8 cellular contexts compared by ENCODE assay signal in the genomic region with DNA sequence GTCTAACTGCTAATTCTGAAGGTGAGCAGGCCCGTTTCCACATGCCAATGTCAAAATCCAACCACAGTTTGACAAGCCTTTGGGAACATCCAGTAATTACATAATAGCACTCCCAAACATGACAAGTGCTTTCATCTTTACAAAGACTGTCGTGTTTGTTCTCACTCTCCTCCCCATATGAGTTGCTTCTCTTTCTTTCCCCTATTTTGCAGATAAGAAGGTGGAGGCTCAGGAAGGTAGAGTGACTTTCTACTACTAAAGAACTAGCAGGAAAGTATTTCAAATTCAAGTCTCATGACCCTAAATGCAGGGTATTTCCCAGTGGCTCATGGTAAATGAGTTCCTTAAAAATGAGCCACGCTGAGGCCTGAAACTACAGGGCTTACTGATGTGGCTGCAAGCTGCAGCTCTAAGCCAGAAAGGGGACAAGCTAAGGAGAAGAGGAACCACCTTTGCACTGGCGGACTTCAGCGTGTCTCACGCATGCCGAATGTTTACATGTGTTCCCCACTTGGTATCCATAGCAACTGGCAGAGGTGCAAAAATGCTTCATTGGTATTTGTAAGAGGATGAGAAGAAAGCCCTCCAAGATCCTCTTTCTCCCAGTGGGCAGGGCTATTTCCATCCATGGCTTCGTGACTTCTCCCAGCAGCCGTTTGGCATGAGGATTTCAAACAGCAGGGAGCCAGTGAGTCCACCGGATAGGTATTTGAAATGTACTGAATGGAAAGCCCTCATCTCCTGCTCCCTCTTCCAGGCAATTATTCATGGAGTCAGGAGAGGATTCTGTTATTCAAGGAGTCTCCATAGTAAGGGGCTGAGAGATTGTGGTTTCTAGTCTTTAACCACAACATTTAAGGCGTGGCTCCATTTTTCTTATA. TPM values are rescaled to one million over a fixed set of nuclear protein-coding genes. Genes with fewer than 3 reads are reported as not detected.
DNase-seq lines count a peak whose midpoint lies in the region; TF ChIP-seq lines count a peak whose summit lies in the region.

No MANE protein-coding gene starts in this region.

- peaks cover 95% of the 10 kb centered on the region for H3K4me1 Mint-ChIP-seq in HFFc6 (ENCODE audit: low read depth)

- TF ChIP-seq EP300 in ovary (IDR thresholded peaks at IDR 0.05): no peak
- TF ChIP-seq EP300 in transverse colon (IDR thresholded peaks at IDR 0.05; ENCODE audit: low read depth): no peak

- DNase-seq in GM12865 (ENCODE audit: low read depth) (peak; percentile 92), HFFc6 (peak; percentile 100), NCI-H187 (lab: John Stamatoyannopoulos, UW) (peak; percentile 62 to 82), activated T-cell treated with anti-CD3 and anti-CD28 coated beads for 4 hours (peak; percentile 28), fibroblast of gingiva (ENCODE audit: low read depth) (peak; percentile 98), ovary (peak; percentile 20 to 55 (median 26)), transverse colon (peak; percentile 61), OCI-M2 (lab: John Stamatoyannopoulos, UW; ENCODE audit: unreplicated experiment) (no peak)

- H3K27me3 ChIP-seq in ovary (no peaks in the 10 kb centered on the region), transverse colon (no peaks in the 10 kb centered on the region)

- TF ChIP-seq CTCF in GM12865 (IDR thresholded peaks at IDR 0.05; ENCODE audit: insufficient read depth, low read depth, low read length, missing control alignments): no peak
- TF ChIP-seq CTCF in HFFc6 (IDR thresholded peaks at IDR 0.05): no peak
- no peak for TF ChIP-seq CTCF in ovary (IDR thresholded peaks at IDR 0.05)
- no peak for TF ChIP-seq CTCF in transverse colon (IDR thresholded peaks at IDR 0.05)

- peaks cover 5% of the 10 kb centered on the region for H3K4me1 ChIP-seq in ovary (ENCODE audit: insufficient read depth)
- peaks cover 15 to 32% (median 22%) of the 10 kb centered on the region in 4 donors for H3K4me1 ChIP-seq in transverse colon

- no peaks in the 10 kb centered on the region for H3K36me3 ChIP-seq in ovary
- no peaks in the 10 kb centered on the region for H3K36me3 ChIP-seq in transverse colon

- peaks cover 15% of the 10 kb centered on the region for H3K36me3 Mint-ChIP-seq in HFFc6 (ENCODE audit: low read depth)

- intact Hi-C loops in ovary (cut with DNase I): no loop called here
- intact Hi-C loops in transverse colon (cut with DNase I; ENCODE audit: low total_unique reads): no loop called here

- TF ChIP-seq POLR2A in ovary (IDR thresholded peaks at IDR 0.05): no peak
- no peak for TF ChIP-seq POLR2A in transverse colon (IDR thresholded peaks at IDR 0.05)

- in situ Hi-C loops in transverse colon (cut with MboI; ENCODE audit: low pct_ligation_motif_present in 1 of 4, low pct_unique_long_range_greater_than_20kb in 1 of 4, low sequenced_read_pairs in 3 of 4): no loop called here

- H3K4me3 Mint-ChIP-seq in HFFc6: peak overlapping the region; percentile 69

- peaks cover 7% of the 10 kb centered on the region; the same call in 1 of the 2 replicates for H3K9me3 Mint-ChIP-seq in HFFc6

- H3K27me3 Mint-ChIP-seq in HFFc6 (ENCODE audit: insufficient read depth): no peaks in the 10 kb centered on the region

- peak overlapping the region; percentile 41 for H3K4me3 ChIP-seq in GM12865 (ENCODE audit: low read depth, low read length)
- H3K4me3 ChIP-seq in ovary: no peak overlapping the region
- no peak overlapping the region for H3K4me3 ChIP-seq in transverse colon

- H3K9me3 ChIP-seq in ovary (no peaks in the 10 kb centered on the region), transverse colon (no peaks in the 10 kb centered on the region)

- WGBS in ovary, 3 donors: 24 to 32% (median 30%) methylated on average over 11 of the region's 11 CpGs
- WGBS in transverse colon (ENCODE audit: low coverage in 1 of 2), 2 donors: 40 to 88% methylated on average over 2 to 11 of the region's 11 CpGs

- peak overlapping the region; percentile 99 for H3K27ac Mint-ChIP-seq in HFFc6

- H3K27ac ChIP-seq in ovary: no peak overlapping the region
- H3K27ac ChIP-seq in transverse colon: peak overlapping the region; percentile 63 to 77 (median 72)

RNA-seq across cellular contexts. Expression of a gene that starts 55.5 kb away (rescaled TPM):
- 1,000 to 10,000 TPM; 1,912 to 2,221 (median 2,175) TPM for total RNA-seq in HFFc6 (2021; fragmentation: NEBNext Ultra II Directional; extraction: Animal tissue kit (Norgen Biotek cat#: 25700))
- total RNA-seq in ovary: 10 to 100 TPM; 16.5 to 62.1 (median 26.0) TPM
- polyA plus RNA-seq in ovary: 100 to 1,000 TPM in 1 of 2 donors, 1 to 10 TPM in 1; 8.3 to 330 TPM
- 100 to 1,000 TPM in 3 of 4 donors, 10 to 100 TPM in 1; 56.3 to 182 (median 114) TPM for total RNA-seq in transverse colon

Comparison
In these comparisons a context has a peak if more than half of its experiments do, and no peak if none do; other contexts are left out.
1. H3K27ac ChIP-seq: peak in transverse colon (4 of 4); none in ovary (0 of 2).
2. RNA of a gene that starts 55.5 kb away (total RNA-seq): 1,912 to 2,221 TPM in HFFc6; 56.3 to 182 TPM in transverse colon and 16.5 to 62.1 TPM in ovary; every median in the first group is over 10 times any median in the second.